ENCODE assay signal across 25 cellular contexts in genomic region chr18:875912-876311, GRCh38. TPM values are rescaled to one million over a fixed set of nuclear protein-coding genes. Genes with fewer than 3 reads are reported as not detected.
"Had no signal": no experiment of that assay in that cellular context is flagged by ENCODE, and none has a peak within 500 bp of the region (broad histone marks: within the 10 kb centered on the region; RNA-seq: fewer than 3 reads in every experiment).

No MANE protein-coding gene starts in this region.

- FAIRE-seq: urothelium cell line had no signal

- DNase-seq: stimulated activated CD4-positive, alpha-beta T cell treated with anti-CD3 and anti-CD28 coated beads, Interleukin-2, amount 100 ng/mL, for 48 hours; stimulated activated CD4-positive, alpha-beta T cell treated with anti-CD3 and anti-CD28 coated beads, Interleukin-4, amount 100 ng/mL, for 1 hour; stimulated activated CD4-positive, alpha-beta T cell treated with anti-CD3 and anti-CD28 coated beads, Interleukin-4, amount 100 ng/mL, for 4 hours; stimulated activated CD8-positive, alpha-beta memory T cell treated with anti-CD3 and anti-CD28 coated beads, Interleukin-4, amount 100 ng/mL, for 48 hours; stimulated activated naive B cell treated with anti-CD40 and anti-IgM and Interleukin-4, amounts not matched to agents 10 μg/mL and 1 μg/mL and 100 μg/mL, for 72 hours; stimulated activated naive CD4-positive, alpha-beta T cell; stimulated activated naive CD4-positive, alpha-beta T cell treated with Interleukin-2 at 50 U/mL for 16 hours; stimulated activated naive CD8-positive, alpha-beta T cell treated with anti-CD3 and anti-CD28 coated beads, Interleukin-15, amount 100 ng/mL, for 72 hours; stimulated activated naive CD8-positive, alpha-beta T cell treated with anti-CD3 and anti-CD28 coated beads, Interleukin-15, Interleukin-2, amounts not matched to agents 100 U/mL and 50 U/mL, for 24 hours; stomach; substantia nigra; testis; thyroid gland; tibial artery; transverse colon; trophoblast cell; upper lobe of left lung; upper lobe of right lung; uterus had no signal

- H3K4me1 ChIP-seq: stomach, suprapubic skin, testis, thyroid gland, tibial artery, tibial nerve, transverse colon, upper lobe of right lung, uterus, vagina had no signal

- H3K27ac ChIP-seq: stomach, suprapubic skin, testis, thoracic aorta, thyroid gland, tibial artery, tibial nerve, transverse colon, upper lobe of left lung, upper lobe of right lung, uterus, vagina had no signal

- H3K36me3 ChIP-seq: stomach, suprapubic skin, thoracic aorta, thyroid gland, tibial artery, tibial nerve, transverse colon, upper lobe of left lung, upper lobe of right lung, uterus, vagina had no signal

- ATAC-seq: stimulated activated memory B cell treated with anti-CD40 and anti-IgM and Interleukin-4, amounts not matched to agents 10 μg/mL and 1 μg/mL and 100 μg/mL, for 72 hours; stimulated activated naive B cell treated with anti-CD40 and anti-IgM and Interleukin-4, amounts not matched to agents 10 μg/mL and 1 μg/mL and 100 μg/mL, for 72 hours; stimulated activated naive CD8-positive, alpha-beta T cell treated with anti-CD3 and anti-CD28 coated beads, Interleukin-15, Interleukin-2, amounts not matched to agents 100 U/mL and 50 U/mL, for 24 hours; upper lobe of right lung had no signal

- H3K27me3 ChIP-seq: testis, thyroid gland, tibial artery, tibial nerve, transverse colon, upper lobe of left lung, upper lobe of right lung, uterus, vagina had no signal

- H3K9me3 ChIP-seq: stomach, suprapubic skin, testis, thoracic aorta, thyroid gland, tibial artery, tibial nerve, transverse colon, upper lobe of left lung, upper lobe of right lung, uterus, vagina had no signal

- H3K4me3 ChIP-seq: stomach, suprapubic skin, testis, thoracic aorta, thyroid gland, tibial artery, tibial nerve, transverse colon, upper lobe of left lung, upper lobe of right lung, uterus, vagina had no signal

RNA-seq across cellular contexts. Expression of gene ADCYAP1, which starts 28.8 kb away (rescaled TPM):
- total RNA-seq: suprapubic skin had no signal
